Comparison of ENCODE assay signal across 1 cellular context in the genomic region with DNA sequence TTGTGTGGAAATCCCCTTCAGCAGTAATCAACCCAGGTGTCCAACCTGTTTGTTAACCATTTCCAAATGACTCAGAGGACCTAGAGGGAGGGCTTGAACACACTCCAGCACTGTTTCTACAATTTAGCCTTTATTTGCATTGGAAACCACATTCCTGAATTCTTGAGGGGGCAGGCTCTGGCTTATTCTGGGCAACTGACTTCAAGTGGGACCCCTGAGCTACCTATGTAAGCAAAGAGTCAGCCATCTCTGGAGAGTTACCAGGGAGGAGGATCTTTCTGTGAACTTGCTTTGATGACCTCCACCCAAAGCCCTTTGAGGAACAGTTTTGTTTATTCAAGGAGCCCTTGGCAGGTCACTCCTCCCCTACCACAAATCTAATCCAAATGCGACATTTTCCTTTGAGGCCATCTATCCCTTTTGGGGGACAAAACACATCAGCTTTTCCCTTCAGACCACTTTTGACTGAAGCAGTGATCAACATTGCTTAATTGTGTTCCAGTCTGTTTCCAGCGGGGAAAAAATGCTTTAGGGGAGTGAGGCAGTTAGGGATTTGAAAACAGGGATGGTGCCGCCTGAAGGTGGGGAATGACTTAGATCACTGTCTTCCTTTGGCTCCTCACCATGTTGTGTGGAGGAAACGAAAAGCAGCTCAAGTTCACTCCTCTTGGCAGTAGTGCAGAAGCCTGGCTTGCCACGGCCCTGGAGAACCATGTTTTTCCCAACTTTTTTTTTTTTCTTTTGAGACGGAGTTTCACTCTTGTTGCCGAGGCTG.
TF ChIP-seq lines count a peak whose summit lies in the region.

No MANE protein-coding gene starts in this region.

TF ChIP-seq in HepG2, 621 proteins besides CTCF, POLR2A, EP300 and RAD21 (continued from another document):
- TF ChIP-seq, protein P1, sequence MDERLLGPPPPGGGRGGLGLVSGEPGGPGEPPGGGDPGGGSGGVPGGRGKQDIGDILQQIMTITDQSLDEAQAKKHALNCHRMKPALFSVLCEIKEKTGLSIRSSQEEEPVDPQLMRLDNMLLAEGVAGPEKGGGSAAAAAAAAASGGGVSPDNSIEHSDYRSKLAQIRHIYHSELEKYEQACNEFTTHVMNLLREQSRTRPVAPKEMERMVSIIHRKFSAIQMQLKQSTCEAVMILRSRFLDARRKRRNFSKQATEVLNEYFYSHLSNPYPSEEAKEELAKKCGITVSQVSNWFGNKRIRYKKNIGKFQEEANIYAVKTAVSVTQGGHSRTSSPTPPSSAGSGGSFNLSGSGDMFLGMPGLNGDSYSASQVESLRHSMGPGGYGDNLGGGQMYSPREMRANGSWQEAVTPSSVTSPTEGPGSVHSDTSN (CRISPR knock-in tag; IDR thresholded peaks at IDR 0.05), result peak; percentile 53; the same call in 1 of the 2 replicates
- TF ChIP-seq MIER2 (CRISPR knock-in tag; IDR thresholded peaks at IDR 0.05) (peak; percentile 60; the same call in 1 of the 2 replicates), ERF (CRISPR knock-in tag; IDR thresholded peaks at IDR 0.05) (peak; percentile 69; the same call in 1 of the 2 replicates), KDM6A (CRISPR knock-in tag; IDR thresholded peaks at IDR 0.05; ENCODE audit: low read depth) (peak; percentile 39; the same call in 1 of the 2 replicates), FOXA3 (CRISPR knock-in tag; IDR thresholded peaks at IDR 0.05) (peak; percentile 74), JUNB (CRISPR knock-in tag; IDR thresholded peaks at IDR 0.05; ENCODE audit: borderline replicate concordance) (peak; percentile 49; the same call in 1 of the 2 replicates), ATF7 (IDR thresholded peaks at IDR 0.05) (no peak), ATF7 (CRISPR knock-in tag; IDR thresholded peaks at IDR 0.05) (0 out of 2 replicates have a peak, but pooled peaks have one; percentile 43), HOXA3 (CRISPR knock-in tag; IDR thresholded peaks at IDR 0.05) (peak; percentile 73), HOXA5 (CRISPR knock-in tag; IDR thresholded peaks at IDR 0.05) (peak; percentile 94), SPEN (CRISPR knock-in tag; IDR thresholded peaks at IDR 0.05; ENCODE audit: low read depth) (peak; percentile 8; the same call in 1 of the 2 replicates), SAP130 (CRISPR knock-in tag; IDR thresholded peaks at IDR 0.05; ENCODE audit: low read depth) (peak; percentile 73), ZNF530 (CRISPR knock-in tag; IDR thresholded peaks at IDR 0.05; ENCODE audit: low read depth) (no peak), ZNF605 (CRISPR knock-in tag; IDR thresholded peaks at IDR 0.05) (peak; percentile 86), FOXP1 (IDR thresholded peaks at IDR 0.05) (no peak), FOXP1 (CRISPR knock-in tag; IDR thresholded peaks at IDR 0.05) (peak; percentile 56), KLF6 (CRISPR knock-in tag; IDR thresholded peaks at IDR 0.05) (no peak; the same call in 1 of the 2 replicates), NONO (IDR thresholded peaks at IDR 0.05) (no peak), NONO (CRISPR knock-in tag; conservative IDR thresholded peaks at IDR 0.05) (no peak), RARA (CRISPR knock-in tag; IDR thresholded peaks at IDR 0.05) (peak; percentile 86), ZFYVE20 (CRISPR knock-in tag; IDR thresholded peaks at IDR 0.05; ENCODE audit: borderline replicate concordance, low read depth) (no peak), TCF7 (IDR thresholded peaks at IDR 0.05; ENCODE audit: low read depth) (peak; percentile 94), PHF21A (CRISPR knock-in tag; IDR thresholded peaks at IDR 0.05) (peak; percentile 72), REPIN1 (CRISPR knock-in tag; IDR thresholded peaks at IDR 0.05; ENCODE audit: borderline replicate concordance, low read depth) (peak; percentile 31; the same call in 1 of the 2 replicates), PHF5A (CRISPR knock-in tag; IDR thresholded peaks at IDR 0.05; ENCODE audit: low read depth, unreplicated experiment) (peak; percentile 68), SIN3A (IDR thresholded peaks at IDR 0.05; ENCODE audit: borderline replicate concordance, low read depth, low read length) (no peak), TBX3 (IDR thresholded peaks at IDR 0.05; ENCODE audit: borderline replicate concordance) (peak; percentile 63; the same call in 1 of the 2 replicates)
- TF ChIP-seq, protein P2, sequence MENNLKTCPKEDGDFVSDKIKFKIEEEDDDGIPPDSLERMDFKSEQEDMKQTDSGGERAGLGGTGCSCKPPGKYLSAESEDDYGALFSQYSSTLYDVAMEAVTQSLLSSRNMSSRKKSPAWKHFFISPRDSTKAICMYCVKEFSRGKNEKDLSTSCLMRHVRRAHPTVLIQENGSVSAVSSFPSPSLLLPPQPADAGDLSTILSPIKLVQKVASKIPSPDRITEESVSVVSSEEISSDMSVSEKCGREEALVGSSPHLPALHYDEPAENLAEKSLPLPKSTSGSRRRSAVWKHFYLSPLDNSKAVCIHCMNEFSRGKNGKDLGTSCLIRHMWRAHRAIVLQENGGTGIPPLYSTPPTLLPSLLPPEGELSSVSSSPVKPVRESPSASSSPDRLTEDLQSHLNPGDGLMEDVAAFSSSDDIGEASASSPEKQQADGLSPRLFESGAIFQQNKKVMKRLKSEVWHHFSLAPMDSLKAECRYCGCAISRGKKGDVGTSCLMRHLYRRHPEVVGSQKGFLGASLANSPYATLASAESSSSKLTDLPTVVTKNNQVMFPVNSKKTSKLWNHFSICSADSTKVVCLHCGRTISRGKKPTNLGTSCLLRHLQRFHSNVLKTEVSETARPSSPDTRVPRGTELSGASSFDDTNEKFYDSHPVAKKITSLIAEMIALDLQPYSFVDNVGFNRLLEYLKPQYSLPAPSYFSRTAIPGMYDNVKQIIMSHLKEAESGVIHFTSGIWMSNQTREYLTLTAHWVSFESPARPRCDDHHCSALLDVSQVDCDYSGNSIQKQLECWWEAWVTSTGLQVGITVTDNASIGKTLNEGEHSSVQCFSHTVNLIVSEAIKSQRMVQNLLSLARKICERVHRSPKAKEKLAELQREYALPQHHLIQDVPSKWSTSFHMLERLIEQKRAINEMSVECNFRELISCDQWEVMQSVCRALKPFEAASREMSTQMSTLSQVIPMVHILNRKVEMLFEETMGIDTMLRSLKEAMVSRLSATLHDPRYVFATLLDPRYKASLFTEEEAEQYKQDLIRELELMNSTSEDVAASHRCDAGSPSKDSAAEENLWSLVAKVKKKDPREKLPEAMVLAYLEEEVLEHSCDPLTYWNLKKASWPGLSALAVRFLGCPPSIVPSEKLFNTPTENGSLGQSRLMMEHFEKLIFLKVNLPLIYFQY (CRISPR knock-in tag; IDR thresholded peaks at IDR 0.05; ENCODE audit: borderline replicate concordance), result peak; percentile 67; the same call in 1 of the 2 replicates
- TF ChIP-seq, protein P3, sequence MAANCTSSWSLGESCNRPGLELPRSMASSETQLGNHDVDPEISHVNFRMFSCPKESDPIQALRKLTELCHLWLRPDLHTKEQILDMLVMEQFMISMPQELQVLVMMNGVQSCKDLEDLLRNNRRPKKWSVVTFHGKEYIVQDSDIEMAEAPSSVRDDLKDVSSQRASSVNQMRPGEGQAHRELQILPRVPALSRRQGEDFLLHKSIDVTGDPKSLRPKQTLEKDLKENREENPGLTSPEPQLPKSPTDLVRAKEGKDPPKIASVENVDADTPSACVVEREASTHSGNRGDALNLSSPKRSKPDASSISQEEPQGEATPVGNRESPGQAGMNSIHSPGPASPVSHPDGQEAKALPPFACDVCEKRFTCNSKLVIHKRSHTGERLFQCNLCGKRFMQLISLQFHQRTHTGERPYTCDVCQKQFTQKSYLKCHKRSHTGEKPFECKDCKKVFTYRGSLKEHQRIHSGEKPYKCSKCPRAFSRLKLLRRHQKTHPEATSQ (CRISPR knock-in tag; IDR thresholded peaks at IDR 0.05; ENCODE audit: borderline replicate concordance), result peak; percentile 28; the same call in 1 of the 2 replicates
- TF ChIP-seq, protein P4, sequence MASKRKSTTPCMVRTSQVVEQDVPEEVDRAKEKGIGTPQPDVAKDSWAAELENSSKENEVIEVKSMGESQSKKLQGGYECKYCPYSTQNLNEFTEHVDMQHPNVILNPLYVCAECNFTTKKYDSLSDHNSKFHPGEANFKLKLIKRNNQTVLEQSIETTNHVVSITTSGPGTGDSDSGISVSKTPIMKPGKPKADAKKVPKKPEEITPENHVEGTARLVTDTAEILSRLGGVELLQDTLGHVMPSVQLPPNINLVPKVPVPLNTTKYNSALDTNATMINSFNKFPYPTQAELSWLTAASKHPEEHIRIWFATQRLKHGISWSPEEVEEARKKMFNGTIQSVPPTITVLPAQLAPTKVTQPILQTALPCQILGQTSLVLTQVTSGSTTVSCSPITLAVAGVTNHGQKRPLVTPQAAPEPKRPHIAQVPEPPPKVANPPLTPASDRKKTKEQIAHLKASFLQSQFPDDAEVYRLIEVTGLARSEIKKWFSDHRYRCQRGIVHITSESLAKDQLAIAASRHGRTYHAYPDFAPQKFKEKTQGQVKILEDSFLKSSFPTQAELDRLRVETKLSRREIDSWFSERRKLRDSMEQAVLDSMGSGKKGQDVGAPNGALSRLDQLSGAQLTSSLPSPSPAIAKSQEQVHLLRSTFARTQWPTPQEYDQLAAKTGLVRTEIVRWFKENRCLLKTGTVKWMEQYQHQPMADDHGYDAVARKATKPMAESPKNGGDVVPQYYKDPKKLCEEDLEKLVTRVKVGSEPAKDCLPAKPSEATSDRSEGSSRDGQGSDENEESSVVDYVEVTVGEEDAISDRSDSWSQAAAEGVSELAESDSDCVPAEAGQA (IDR thresholded peaks at IDR 0.05; ENCODE audit: low read depth), result no peak; the same call in 1 of the 2 replicates
- TF ChIP-seq, protein P4 (CRISPR knock-in tag; IDR thresholded peaks at IDR 0.05; ENCODE audit: borderline replicate concordance), result peak; percentile 77; the same call in 1 of the 2 replicates
- TF ChIP-seq, protein P5, sequence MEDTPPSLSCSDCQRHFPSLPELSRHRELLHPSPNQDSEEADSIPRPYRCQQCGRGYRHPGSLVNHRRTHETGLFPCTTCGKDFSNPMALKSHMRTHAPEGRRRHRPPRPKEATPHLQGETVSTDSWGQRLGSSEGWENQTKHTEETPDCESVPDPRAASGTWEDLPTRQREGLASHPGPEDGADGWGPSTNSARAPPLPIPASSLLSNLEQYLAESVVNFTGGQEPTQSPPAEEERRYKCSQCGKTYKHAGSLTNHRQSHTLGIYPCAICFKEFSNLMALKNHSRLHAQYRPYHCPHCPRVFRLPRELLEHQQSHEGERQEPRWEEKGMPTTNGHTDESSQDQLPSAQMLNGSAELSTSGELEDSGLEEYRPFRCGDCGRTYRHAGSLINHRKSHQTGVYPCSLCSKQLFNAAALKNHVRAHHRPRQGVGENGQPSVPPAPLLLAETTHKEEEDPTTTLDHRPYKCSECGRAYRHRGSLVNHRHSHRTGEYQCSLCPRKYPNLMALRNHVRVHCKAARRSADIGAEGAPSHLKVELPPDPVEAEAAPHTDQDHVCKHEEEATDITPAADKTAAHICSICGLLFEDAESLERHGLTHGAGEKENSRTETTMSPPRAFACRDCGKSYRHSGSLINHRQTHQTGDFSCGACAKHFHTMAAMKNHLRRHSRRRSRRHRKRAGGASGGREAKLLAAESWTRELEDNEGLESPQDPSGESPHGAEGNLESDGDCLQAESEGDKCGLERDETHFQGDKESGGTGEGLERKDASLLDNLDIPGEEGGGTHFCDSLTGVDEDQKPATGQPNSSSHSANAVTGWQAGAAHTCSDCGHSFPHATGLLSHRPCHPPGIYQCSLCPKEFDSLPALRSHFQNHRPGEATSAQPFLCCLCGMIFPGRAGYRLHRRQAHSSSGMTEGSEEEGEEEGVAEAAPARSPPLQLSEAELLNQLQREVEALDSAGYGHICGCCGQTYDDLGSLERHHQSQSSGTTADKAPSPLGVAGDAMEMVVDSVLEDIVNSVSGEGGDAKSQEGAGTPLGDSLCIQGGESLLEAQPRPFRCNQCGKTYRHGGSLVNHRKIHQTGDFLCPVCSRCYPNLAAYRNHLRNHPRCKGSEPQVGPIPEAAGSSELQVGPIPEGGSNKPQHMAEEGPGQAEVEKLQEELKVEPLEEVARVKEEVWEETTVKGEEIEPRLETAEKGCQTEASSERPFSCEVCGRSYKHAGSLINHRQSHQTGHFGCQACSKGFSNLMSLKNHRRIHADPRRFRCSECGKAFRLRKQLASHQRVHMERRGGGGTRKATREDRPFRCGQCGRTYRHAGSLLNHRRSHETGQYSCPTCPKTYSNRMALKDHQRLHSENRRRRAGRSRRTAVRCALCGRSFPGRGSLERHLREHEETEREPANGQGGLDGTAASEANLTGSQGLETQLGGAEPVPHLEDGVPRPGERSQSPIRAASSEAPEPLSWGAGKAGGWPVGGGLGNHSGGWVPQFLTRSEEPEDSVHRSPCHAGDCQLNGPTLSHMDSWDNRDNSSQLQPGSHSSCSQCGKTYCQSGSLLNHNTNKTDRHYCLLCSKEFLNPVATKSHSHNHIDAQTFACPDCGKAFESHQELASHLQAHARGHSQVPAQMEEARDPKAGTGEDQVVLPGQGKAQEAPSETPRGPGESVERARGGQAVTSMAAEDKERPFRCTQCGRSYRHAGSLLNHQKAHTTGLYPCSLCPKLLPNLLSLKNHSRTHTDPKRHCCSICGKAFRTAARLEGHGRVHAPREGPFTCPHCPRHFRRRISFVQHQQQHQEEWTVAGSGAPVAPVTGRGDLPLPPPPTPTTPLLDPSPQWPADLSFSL (CRISPR knock-in tag; IDR thresholded peaks at IDR 0.05), result peak; percentile 49; the same call in 1 of the 2 replicates
- TF ChIP-seq, protein P6, sequence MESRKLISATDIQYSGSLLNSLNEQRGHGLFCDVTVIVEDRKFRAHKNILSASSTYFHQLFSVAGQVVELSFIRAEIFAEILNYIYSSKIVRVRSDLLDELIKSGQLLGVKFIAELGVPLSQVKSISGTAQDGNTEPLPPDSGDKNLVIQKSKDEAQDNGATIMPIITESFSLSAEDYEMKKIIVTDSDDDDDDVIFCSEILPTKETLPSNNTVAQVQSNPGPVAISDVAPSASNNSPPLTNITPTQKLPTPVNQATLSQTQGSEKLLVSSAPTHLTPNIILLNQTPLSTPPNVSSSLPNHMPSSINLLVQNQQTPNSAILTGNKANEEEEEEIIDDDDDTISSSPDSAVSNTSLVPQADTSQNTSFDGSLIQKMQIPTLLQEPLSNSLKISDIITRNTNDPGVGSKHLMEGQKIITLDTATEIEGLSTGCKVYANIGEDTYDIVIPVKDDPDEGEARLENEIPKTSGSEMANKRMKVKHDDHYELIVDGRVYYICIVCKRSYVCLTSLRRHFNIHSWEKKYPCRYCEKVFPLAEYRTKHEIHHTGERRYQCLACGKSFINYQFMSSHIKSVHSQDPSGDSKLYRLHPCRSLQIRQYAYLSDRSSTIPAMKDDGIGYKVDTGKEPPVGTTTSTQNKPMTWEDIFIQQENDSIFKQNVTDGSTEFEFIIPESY (CRISPR knock-in tag; IDR thresholded peaks at IDR 0.05), result no peak; the same call in 1 of the 2 replicates
